In the genomic region with DNA sequence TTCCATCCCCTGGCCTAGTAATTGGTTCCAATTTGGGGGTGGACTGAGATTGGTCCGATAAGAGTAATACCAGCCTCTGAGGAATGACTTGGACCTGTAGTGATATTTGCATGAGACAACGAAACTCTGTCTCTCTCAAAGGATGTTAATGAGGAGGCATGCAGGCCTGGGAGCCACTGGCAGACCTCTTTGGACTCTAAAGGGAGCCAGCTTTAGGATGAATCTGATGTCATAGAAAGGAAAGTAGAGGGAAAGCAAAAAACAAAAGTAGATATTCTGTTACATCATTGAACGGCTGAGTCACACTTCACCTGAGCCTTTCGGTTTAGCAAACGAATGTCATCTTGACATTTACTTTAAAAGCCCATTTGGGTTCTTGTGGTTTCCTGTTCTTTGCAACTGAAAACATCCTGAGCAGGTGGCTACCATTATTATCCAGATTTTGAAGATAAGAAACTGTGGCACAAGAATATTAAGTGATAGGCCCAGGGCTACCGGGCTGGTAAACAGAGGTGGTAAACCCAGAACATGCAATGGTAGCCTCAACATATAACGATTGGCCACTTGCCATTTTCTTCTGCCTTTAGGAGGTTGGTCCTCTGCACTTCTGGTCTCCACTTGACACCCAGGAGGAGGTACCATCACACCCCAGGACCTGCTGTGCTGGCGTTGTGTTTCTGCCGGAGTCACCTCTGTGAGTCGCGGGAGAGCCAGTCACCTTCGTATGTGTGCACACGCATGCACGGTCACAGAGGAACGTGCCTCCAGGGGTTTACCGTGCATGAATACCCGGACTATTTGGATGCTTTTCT, we compare ENCODE assay signal across 11 cellular contexts. TPM values are rescaled to one million over a fixed set of nuclear protein-coding genes. Genes with fewer than 3 reads are reported as not detected.
DNase-seq lines count a peak whose midpoint lies in the region; ATAC-seq lines count a peak whose summit lies in the region.
"Had no signal": no experiment of that assay in that cellular context is flagged by ENCODE, and none has a peak within 500 bp of the region (broad histone marks: within the 10 kb centered on the region; RNA-seq: fewer than 3 reads in every experiment).

No MANE protein-coding gene starts in this region.

- H3K36me3 Mint-ChIP-seq in T-cell: no peaks in the 10 kb centered on the region
- peaks cover 1% of the 10 kb centered on the region for H3K36me3 Mint-ChIP-seq in activated naive CD4-positive, alpha-beta T cell treated with anti-CD3 and anti-CD28 coated beads, Interleukin-2, amount 50 U/mL, for 24 hours
- H3K36me3 Mint-ChIP-seq: neural progenitor cell had no signal

- CTCF ChIA-PET in T-cell (lab: Charles Lee): no interaction called here

- H3K4me3 Mint-ChIP-seq in T-cell: peak overlapping the region; percentile 48 to 58 (median 52)
- peak overlapping the region; percentile 73 for H3K4me3 Mint-ChIP-seq in activated naive CD4-positive, alpha-beta T cell treated with anti-CD3 and anti-CD28 coated beads, Interleukin-2, amount 50 U/mL, for 24 hours
- H3K4me3 Mint-ChIP-seq: neural progenitor cell had no signal

- DNase-seq in T-cell: peak in 33 of 34 experiments; percentile 16 to 79 (median 51)
- DNase-seq in stimulated activated CD4-positive, alpha-beta T cell treated with anti-CD3 and anti-CD28 coated beads, TNF-alpha, amount 100 ng/mL, for 1 hour (ENCODE audit: low read depth in 3 of 3, low spot score in 1 of 3): peak in 2 of 3 donors; percentile 22 to 26
- DNase-seq in UCSD-AML1 (lab: John Stamatoyannopoulos, UW; ENCODE audit: unreplicated experiment): no peak
- no peak for DNase-seq in amygdala (lab: John Stamatoyannopoulos, UW)
- DNase-seq: foreskin fibroblast, NCI-H1092 had no signal

- POLR2A ChIA-PET in T-cell (lab: Charles Lee): no interaction called here

- peak; percentile 59 for ATAC-seq in GM18520 (IDR thresholded peaks at IDR 0.05; ENCODE audit: unreplicated experiment)
- ATAC-seq in T-cell (replicated peaks in 1 of 4): peak; percentile 80 to 85 (median 84)
- ATAC-seq in HG03175 (IDR thresholded peaks at IDR 0.05; ENCODE audit: unreplicated experiment): no peak
- no peak for ATAC-seq in GM18858 (IDR thresholded peaks at IDR 0.05; ENCODE audit: unreplicated experiment)

- peaks cover 21 to 65% (median 50%) of the 10 kb centered on the region in 3 donors for H3K4me1 Mint-ChIP-seq in T-cell
- peaks cover 25% of the 10 kb centered on the region for H3K4me1 Mint-ChIP-seq in activated naive CD4-positive, alpha-beta T cell treated with anti-CD3 and anti-CD28 coated beads, Interleukin-2, amount 50 U/mL, for 24 hours

- no peaks in the 10 kb centered on the region for H3K27me3 Mint-ChIP-seq in T-cell
- H3K27me3 Mint-ChIP-seq in activated naive CD4-positive, alpha-beta T cell treated with anti-CD3 and anti-CD28 coated beads, Interleukin-2, amount 50 U/mL, for 24 hours: no peaks in the 10 kb centered on the region

- H3K9me3 Mint-ChIP-seq in T-cell: peaks cover 0 to 5% (median 5%) of the 10 kb centered on the region in 3 donors
- H3K9me3 Mint-ChIP-seq in activated naive CD4-positive, alpha-beta T cell treated with anti-CD3 and anti-CD28 coated beads, Interleukin-2, amount 50 U/mL, for 24 hours: no peaks in the 10 kb centered on the region
- H3K9me3 Mint-ChIP-seq: neural progenitor cell had no signal

- H3K27ac Mint-ChIP-seq in T-cell: peak overlapping the region; percentile 97 to 99
- peak overlapping the region; percentile 89 for H3K27ac Mint-ChIP-seq in activated naive CD4-positive, alpha-beta T cell treated with anti-CD3 and anti-CD28 coated beads, Interleukin-2, amount 50 U/mL, for 24 hours
- H3K27ac Mint-ChIP-seq: neural progenitor cell had no signal

RNA-seq across cellular contexts. Expression of a gene that starts 42.7 kb away (rescaled TPM):
- 10 to 100 TPM in 4 of 5 donors, 1 to 10 TPM in 1; 8.9 to 27.9 (median 23.8) TPM for total RNA-seq in T-cell

Comparison
In these comparisons a context has a peak if more than half of its experiments do, and no peak if none do; other contexts are left out.
1. ATAC-seq: peak in GM18520 (single experiment) and T-cell (4 of 4); none in HG03175 (single experiment) and GM18858 (single experiment).
2. DNase-seq: peak in T-cell (33 of 34) and stimulated activated CD4-positive, alpha-beta T cell treated with anti-CD3 and anti-CD28 coated beads, TNF-alpha, amount 100 ng/mL, for 1 hour (2 of 3); none in UCSD-AML1 (single experiment) and amygdala (0 of 56).